Comparison of ENCODE assay signal across 8 cellular contexts in the genomic region with DNA sequence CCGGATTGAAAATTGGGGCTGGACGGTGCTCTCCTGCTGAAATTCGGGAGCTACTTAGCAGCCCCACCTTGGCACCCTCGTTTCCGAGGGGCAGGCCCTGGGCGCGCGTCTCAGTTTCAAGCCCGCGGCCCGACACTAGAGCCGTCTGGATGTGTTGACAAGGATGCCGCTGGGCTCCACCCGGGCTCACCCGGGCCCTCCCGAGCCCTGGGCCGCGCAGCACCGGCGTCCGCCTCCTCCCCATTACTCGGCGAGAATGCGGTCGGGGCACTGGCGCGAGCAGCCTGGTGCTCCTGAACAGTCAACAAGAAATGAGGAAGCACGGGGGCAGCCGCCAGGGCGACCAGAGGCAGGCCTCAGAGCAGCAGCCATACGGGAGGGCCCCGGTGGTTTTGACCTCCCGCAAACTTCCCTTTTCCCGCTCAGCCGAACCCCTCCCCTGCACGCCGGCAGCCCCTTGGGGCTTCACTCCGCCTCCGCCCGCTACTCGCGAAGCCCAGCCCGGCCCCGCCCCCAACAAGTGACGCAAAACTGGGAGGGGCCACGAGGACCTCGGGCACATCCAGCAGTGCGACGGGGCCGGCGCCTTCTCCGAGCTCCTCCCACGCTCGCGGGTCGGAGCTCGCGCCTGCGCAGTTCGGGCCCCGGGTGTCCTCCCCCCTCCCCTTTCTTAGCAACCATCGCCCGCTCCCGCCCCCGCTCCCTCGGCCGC. TPM values are rescaled to one million over a fixed set of nuclear protein-coding genes. Genes with fewer than 3 reads are reported as not detected.
DNase-seq lines count a peak whose midpoint lies in the region; ATAC-seq and TF ChIP-seq lines count a peak whose summit lies in the region.

No MANE protein-coding gene starts in this region.

- TF ChIP-seq CTCF in GM10248 (IDR thresholded peaks at IDR 0.05; ENCODE audit: control extremely low read depth, extremely low read depth, low read depth, missing control alignments) (no peak), glutamatergic neuron (IDR thresholded peaks at IDR 0.05; ENCODE audit: partially characterized antibody, unreplicated experiment) (no peak), osteoblast (IDR thresholded peaks at IDR 0.05; ENCODE audit: extremely low read depth, low read depth, low read length) (no peak), thoracic aorta (IDR thresholded peaks at IDR 0.05) (peak; percentile 12)

- H3K4me1 Mint-ChIP-seq in glutamatergic neuron (ENCODE audit: low read depth, unreplicated experiment) = no peaks in the 10 kb centered on the region

- H3K36me3 Mint-ChIP-seq in activated naive CD4-positive, alpha-beta T cell treated with anti-CD3 and anti-CD28 coated beads, Interleukin-2, amount 50 U/mL, for 72 hours = peaks cover 4 to 44% of the 10 kb centered on the region in 2 donors
- peaks cover 4% of the 10 kb centered on the region for H3K36me3 Mint-ChIP-seq in glutamatergic neuron (ENCODE audit: unreplicated experiment)

- CTCF ChIA-PET in GM10248 (lab: Yijun Ruan, JAX) = interaction anchor here (1.0 to 1.6 kb wide), 11 partner anchors 9 to 354 kb away, joined by 3 to 5 read pairs (median 3); no protein-coding TSS in a partner anchor

- H3K9me3 Mint-ChIP-seq in activated naive CD4-positive, alpha-beta T cell treated with anti-CD3 and anti-CD28 coated beads, Interleukin-2, amount 50 U/mL, for 72 hours = peaks cover 0 to 10% of the 10 kb centered on the region in 2 donors
- peaks cover 9% of the 10 kb centered on the region for H3K9me3 Mint-ChIP-seq in glutamatergic neuron (ENCODE audit: unreplicated experiment)

- H3K9me3 ChIP-seq in SK-N-MC (ENCODE audit: low read depth, low read length) = peaks cover 14% of the 10 kb centered on the region; the same call in 1 of the 2 replicates
- peaks cover 2% of the 10 kb centered on the region for H3K9me3 ChIP-seq in osteoblast (ENCODE audit: low read depth, low read length)
- no peaks in the 10 kb centered on the region for H3K9me3 ChIP-seq in thoracic aorta

- ATAC-seq in HG02571 (IDR thresholded peaks at IDR 0.05; ENCODE audit: unreplicated experiment) (peak; percentile 83), thoracic aorta (ENCODE audit: insufficient number of reproducible peaks, low FRiP score, low read depth) (peak; percentile 95)
- ATAC-seq in activated naive CD4-positive, alpha-beta T cell treated with anti-CD3 and anti-CD28 coated beads, Interleukin-2, amount 50 U/mL, for 72 hours = peak; percentile 76 to 91

- H3K27me3 Mint-ChIP-seq in glutamatergic neuron (ENCODE audit: unreplicated experiment) = peaks cover 4% of the 10 kb centered on the region

- peaks cover 37% of the 10 kb centered on the region for H3K79me2 ChIP-seq in osteoblast (ENCODE audit: insufficient read depth, low read length)

- H3K4me1 ChIP-seq in osteoblast (ENCODE audit: insufficient read depth, low read length) = peaks cover 27% of the 10 kb centered on the region
- H3K4me1 ChIP-seq in thoracic aorta (ENCODE audit: control insufficient read depth in 1 of 2, low read depth in 2 of 2) = peaks cover 9 to 36% of the 10 kb centered on the region in 2 donors

- H3K36me3 ChIP-seq in SK-N-MC (ENCODE audit: insufficient read depth, low read length) = peaks cover 25% of the 10 kb centered on the region
- peaks cover 24% of the 10 kb centered on the region for H3K36me3 ChIP-seq in osteoblast (ENCODE audit: insufficient read depth, low read length)
- no peaks in the 10 kb centered on the region for H3K36me3 ChIP-seq in thoracic aorta

- H3K27ac Mint-ChIP-seq in activated naive CD4-positive, alpha-beta T cell treated with anti-CD3 and anti-CD28 coated beads, Interleukin-2, amount 50 U/mL, for 72 hours = peak overlapping the region; percentile 89 to 97
- peak overlapping the region; percentile 3 for H3K27ac Mint-ChIP-seq in glutamatergic neuron (ENCODE audit: unreplicated experiment)

- peak overlapping the region; percentile 79 for H3K27ac ChIP-seq in SK-N-MC
- H3K27ac ChIP-seq in osteoblast (ENCODE audit: low read depth, low read length) = peak overlapping the region; percentile 96
- peak overlapping the region; percentile 92 to 94 for H3K27ac ChIP-seq in thoracic aorta

- H3K4me3 ChIP-seq in SK-N-MC = peak overlapping the region; percentile 90; the same call in 1 of the 2 replicates
- peak overlapping the region; percentile 71 for H3K4me3 ChIP-seq in osteoblast (ENCODE audit: insufficient read depth, low read length)
- H3K4me3 ChIP-seq in thoracic aorta = peak overlapping the region; percentile 95

- H2AFZ ChIP-seq in osteoblast (ENCODE audit: low read length) = peak overlapping the region; percentile 80

- DNase-seq in GM10248 (ENCODE audit: extremely low spot score) (peak; percentile 98), NCI-H1048 (lab: John Stamatoyannopoulos, UW) (peak; percentile 94), SK-N-MC (ENCODE audit: low read depth, low spot score) (peak; percentile 71), glutamatergic neuron (peak; percentile 100), osteoblast (ENCODE audit: insufficient read length, low spot score, missing footprints) (peak; percentile 99), thoracic aorta (ENCODE audit: low spot score) (peak; percentile 93)
- peak; percentile 99 for DNase-seq in activated naive CD4-positive, alpha-beta T cell treated with anti-CD3 and anti-CD28 coated beads, Interleukin-2, amount 50 U/mL, for 72 hours (ENCODE audit: low spot score in 2 of 2)

- POLR2A ChIA-PET in GM10248 (lab: Yijun Ruan, JAX) = interaction anchor here (0.5 to 1.6 kb wide), 3 partner anchors 33 to 412 kb away, joined by 4 to 8 read pairs (median 4); no protein-coding TSS in a partner anchor

- H3K4me2 ChIP-seq in osteoblast (ENCODE audit: insufficient read depth, low read length) = peak overlapping the region; percentile 85

- H4K20me1 ChIP-seq in osteoblast (ENCODE audit: insufficient read depth, low read length) = peaks cover 2% of the 10 kb centered on the region

- H3K4me3 Mint-ChIP-seq in glutamatergic neuron (ENCODE audit: unreplicated experiment) = peak overlapping the region; percentile 38

- no peaks in the 10 kb centered on the region for H3K27me3 ChIP-seq in osteoblast (ENCODE audit: insufficient read depth, low read length)
- no peaks in the 10 kb centered on the region for H3K27me3 ChIP-seq in thoracic aorta (replicated peaks; ENCODE audit: insufficient read depth)

- H3K9ac ChIP-seq in SK-N-MC (ENCODE audit: insufficient read length) = peak overlapping the region; percentile 61

RNA-seq across cellular contexts. Expression of gene SEC14L1, which starts 0.4 kb away (rescaled TPM):
- 100 to 1,000 TPM in 1 of 2 donors, 10 to 100 TPM in 1; 53.4 to 103 TPM for total RNA-seq in activated naive CD4-positive, alpha-beta T cell treated with anti-CD3 and anti-CD28 coated beads, Interleukin-2, amount 50 U/mL, for 72 hours
- total RNA-seq in glutamatergic neuron (ENCODE audit: unreplicated experiment) (104 TPM), osteoblast (53.6 and 71.3 TPM in 2 replicates), thoracic aorta (100 to 1,000 TPM in 1 of 2 donors, 10 to 100 TPM in 1; 89.0 to 105 TPM)

Comparison
In these comparisons a context has a peak if more than half of its experiments do, and no peak if none do; other contexts are left out.
1. Peak in every context shown above with its lines: DNase-seq, ATAC-seq, H3K4me3 ChIP-seq and H3K27ac ChIP-seq.